ENCODE assay signal across 8 cellular contexts in genomic region chr7:44885394-44886317, GRCh38.
DNase-seq lines count a peak whose midpoint lies in the region; ATAC-seq lines count a peak whose summit lies in the region.

Gene PURB (minus strand): TSS chr7:44885530. CDS start chr7:44885348, 182 bp downstream.

- H3K27ac Mint-ChIP-seq in activated naive CD4-positive, alpha-beta T cell treated with anti-CD3 and anti-CD28 coated beads, Interleukin-2, amount 10 ng/mL, durations not matched to agents 7 days and 5 days, result peak within 1 kb of the TSS; percentile 100

- peak; percentile 85 for ATAC-seq in HG02588 (IDR thresholded peaks at IDR 0.05; ENCODE audit: unreplicated experiment)

- CTCF ChIA-PET in activated naive CD4-positive, alpha-beta T cell treated with anti-CD3 and anti-CD28 coated beads, Interleukin-2, amount 10 ng/mL, durations not matched to agents 7 days and 5 days (lab: Charles Lee), result interaction anchor here (0.6 to 3.9 kb wide), 2 partner anchors 29 to 31 kb away, joined by 3 to 17 read pairs; no protein-coding TSS in a partner anchor

- peak within 1 kb of the TSS; percentile 99 for H3K27ac ChIP-seq in SK-N-MC
- peak within 1 kb of the TSS; percentile 92 for H3K27ac ChIP-seq in substantia nigra (ENCODE audit: low read depth, low read length, poor library complexity, severe bottlenecking)

- H3K4me3 Mint-ChIP-seq in activated naive CD4-positive, alpha-beta T cell treated with anti-CD3 and anti-CD28 coated beads, Interleukin-2, amount 10 ng/mL, durations not matched to agents 7 days and 5 days, result peak within 1 kb of the TSS; percentile 98

- peaks cover 37% of the 10 kb centered on the region for H3K36me3 Mint-ChIP-seq in activated naive CD4-positive, alpha-beta T cell treated with anti-CD3 and anti-CD28 coated beads, Interleukin-2, amount 10 ng/mL, durations not matched to agents 7 days and 5 days

- H3K9me3 ChIP-seq in SK-N-MC (ENCODE audit: low read depth, low read length), result no peaks in the 10 kb centered on the region

- H3K27me3 Mint-ChIP-seq in activated naive CD4-positive, alpha-beta T cell treated with anti-CD3 and anti-CD28 coated beads, Interleukin-2, amount 10 ng/mL, durations not matched to agents 7 days and 5 days, result no peaks in the 10 kb centered on the region

- H3K36me3 ChIP-seq in SK-N-MC (ENCODE audit: insufficient read depth, low read length), result peaks cover 36% of the 10 kb centered on the region

- DNase-seq in NCI-H1048 (lab: John Stamatoyannopoulos, UW) (peak; percentile 86), SK-N-MC (ENCODE audit: low read depth, low spot score) (peak; percentile 22), germinal center (ENCODE audit: low spot score) (peak; percentile 92), non-pigmented ciliary epithelial cell (ENCODE audit: low read depth) (peak; percentile 83), substantia nigra (lab: John Stamatoyannopoulos, UW) (peak; percentile 53 to 97 (median 91))
- DNase-seq in activated naive CD4-positive, alpha-beta T cell treated with anti-CD3 and anti-CD28 coated beads, Interleukin-2, amount 10 ng/mL, durations not matched to agents 7 days and 5 days, result peak; percentile 96

- H3K9ac ChIP-seq in SK-N-MC (ENCODE audit: insufficient read length), result peak within 1 kb of the TSS; percentile 100

- peaks cover 64% of the 10 kb centered on the region for H3K4me1 Mint-ChIP-seq in activated naive CD4-positive, alpha-beta T cell treated with anti-CD3 and anti-CD28 coated beads, Interleukin-2, amount 10 ng/mL, durations not matched to agents 7 days and 5 days

- no peaks in the 10 kb centered on the region for H3K9me3 Mint-ChIP-seq in activated naive CD4-positive, alpha-beta T cell treated with anti-CD3 and anti-CD28 coated beads, Interleukin-2, amount 10 ng/mL, durations not matched to agents 7 days and 5 days

- peak within 1 kb of the TSS; percentile 80 for H3K4me3 ChIP-seq in GM08714 (ENCODE audit: low read length)
- H3K4me3 ChIP-seq in SK-N-MC, result peak within 1 kb of the TSS; percentile 100

Comparison
In these comparisons a context has a peak if more than half of its experiments do, and no peak if none do; other contexts are left out.
1. Peak in every context shown above with its lines: DNase-seq, ATAC-seq, H3K4me3 ChIP-seq and H3K27ac ChIP-seq.
2. DNase-seq: peak in every context shown above with its lines; median percentile 96 in activated naive CD4-positive, alpha-beta T cell treated with anti-CD3 and anti-CD28 coated beads, Interleukin-2, amount 10 ng/mL, durations not matched to agents 7 days and 5 days; 92 in germinal center; 91 in substantia nigra; 86 in NCI-H1048; 83 in non-pigmented ciliary epithelial cell; 22 in SK-N-MC.